Comparison of ENCODE assay signal across 28 cellular contexts in genomic region chr4:152200776-152201333, GRCh38.
"Had no signal": no experiment of that assay in that cellular context is flagged by ENCODE, and none has a peak within 500 bp of the region (broad histone marks: within the 10 kb centered on the region; RNA-seq: fewer than 3 reads in every experiment).

No MANE protein-coding gene starts in this region.

- FAIRE-seq: urothelium cell line had no signal

- H3K27ac ChIP-seq: neural progenitor cell, ovary, parathyroid adenoma, psoas muscle, skin epidermis, spleen, suprapubic skin, testis, tibial artery, transverse colon, vagina had no signal

- H2AFZ ChIP-seq: neural progenitor cell, parathyroid adenoma had no signal

- DNase-seq: natural killer cell; occipital lobe; ovary; posterior cingulate gyrus; psoas muscle; right cardiac atrium; spleen; stimulated activated CD4-positive, alpha-beta T cell treated with anti-CD3 and anti-CD28 coated beads, Interleukin-12 subunit alpha, Interleukin-12 subunit beta, amount 100 ng/mL, for 4 hours; stimulated activated CD4-positive, alpha-beta T cell treated with anti-CD3 and anti-CD28 coated beads, Interleukin-1b, Interleukin-23, amount 100 ng/mL, for 48 hours; stimulated activated CD4-positive, alpha-beta T cell treated with anti-CD3 and anti-CD28 coated beads, Interleukin-4, amount 100 ng/mL, for 1 hour; stimulated activated CD4-positive, alpha-beta T cell treated with anti-CD3 and anti-CD28 coated beads, Interleukin-4, amount 100 ng/mL, for 4 hours; stimulated activated CD8-positive, alpha-beta memory T cell treated with anti-CD3 and anti-CD28 coated beads, Interleukin-4, amount 100 ng/mL, for 48 hours; stimulated activated naive CD4-positive, alpha-beta T cell; stimulated activated naive CD8-positive, alpha-beta T cell treated with anti-CD3 and anti-CD28 coated beads, Interleukin-15, amount 100 ng/mL, for 72 hours; stimulated activated naive CD8-positive, alpha-beta T cell treated with anti-CD3 and anti-CD28 coated beads, Interleukin-15, Interleukin-2, amounts not matched to agents 100 U/mL and 50 U/mL, for 24 hours; substantia nigra; testis; tibial artery; transverse colon had no signal

- H3K27me3 ChIP-seq: neural progenitor cell, ovary, spleen, suprapubic skin, testis, tibial artery, transverse colon, vagina had no signal

- H3K4me3 ChIP-seq: neural progenitor cell, ovary, psoas muscle, skin epidermis, smooth muscle cell, spleen, suprapubic skin, testis, tibial artery, transverse colon, vagina had no signal

- H3K9me3 ChIP-seq: ovary, psoas muscle, spleen, suprapubic skin, testis, tibial artery, transverse colon, vagina had no signal

- H3K36me3 ChIP-seq: neural progenitor cell, ovary, spleen, suprapubic skin, tibial artery, transverse colon, vagina had no signal

- H3K79me2 ChIP-seq: parathyroid adenoma had no signal

- H3K4me2 ChIP-seq: neural progenitor cell, smooth muscle cell had no signal

- ATAC-seq: natural killer cell; psoas muscle; right cardiac atrium; sciatic nerve; stimulated activated memory B cell treated with anti-CD40 and anti-IgM and Interleukin-4, amounts not matched to agents 10 μg/mL and 1 μg/mL and 100 μg/mL, for 72 hours; stimulated activated naive CD8-positive, alpha-beta T cell treated with anti-CD3 and anti-CD28 coated beads, Interleukin-15, amount 100 ng/mL, for 72 hours; stimulated activated naive CD8-positive, alpha-beta T cell treated with anti-CD3 and anti-CD28 coated beads, Interleukin-15, Interleukin-2, amounts not matched to agents 100 U/mL and 50 U/mL, for 24 hours had no signal

- H3K9ac ChIP-seq: neural progenitor cell, parathyroid adenoma had no signal

- H3K4me1 ChIP-seq: neural progenitor cell, parathyroid adenoma, testis, tibial artery, transverse colon, vagina had no signal
